In the genomic region with DNA sequence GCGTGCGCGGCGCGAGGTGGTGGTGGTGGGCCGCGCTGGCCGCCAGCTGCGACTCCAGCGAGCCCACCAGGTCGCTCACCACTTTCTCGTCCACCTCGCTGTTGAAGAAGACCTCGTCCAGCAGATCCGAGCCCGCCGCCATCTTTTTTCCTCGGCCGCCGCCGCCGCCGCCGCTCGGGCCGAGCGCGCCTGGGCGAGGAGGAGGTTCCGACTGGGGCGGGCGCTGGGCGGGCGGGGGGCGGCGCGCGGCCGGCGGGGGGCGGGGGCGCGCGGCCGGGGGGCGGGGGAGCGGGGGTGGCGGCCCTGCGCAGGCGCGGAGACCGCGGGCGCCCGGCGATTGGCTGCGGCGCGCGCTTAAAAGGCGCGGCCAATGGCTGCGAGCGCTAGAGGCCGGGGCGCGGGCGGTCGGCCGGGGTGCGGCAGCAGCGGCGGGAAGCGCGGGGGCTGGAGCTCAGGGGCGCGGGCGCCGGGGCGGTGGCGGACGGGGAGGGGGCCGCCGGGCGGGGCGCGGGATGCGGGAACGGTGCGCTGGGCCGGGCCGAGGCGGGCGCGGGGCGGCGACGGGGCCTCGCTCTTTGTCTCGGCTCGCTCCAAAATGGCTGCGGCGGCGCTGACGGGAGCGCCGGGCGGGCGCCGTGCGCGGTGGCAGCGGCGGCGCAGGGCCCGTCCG, we compare ENCODE assay signal across 8 cellular contexts. TPM values are rescaled to one million over a fixed set of nuclear protein-coding genes. Genes with fewer than 3 reads are reported as not detected.
DNase-seq lines count a peak whose midpoint lies in the region; ATAC-seq and TF ChIP-seq lines count a peak whose summit lies in the region.

A gene with protein sequence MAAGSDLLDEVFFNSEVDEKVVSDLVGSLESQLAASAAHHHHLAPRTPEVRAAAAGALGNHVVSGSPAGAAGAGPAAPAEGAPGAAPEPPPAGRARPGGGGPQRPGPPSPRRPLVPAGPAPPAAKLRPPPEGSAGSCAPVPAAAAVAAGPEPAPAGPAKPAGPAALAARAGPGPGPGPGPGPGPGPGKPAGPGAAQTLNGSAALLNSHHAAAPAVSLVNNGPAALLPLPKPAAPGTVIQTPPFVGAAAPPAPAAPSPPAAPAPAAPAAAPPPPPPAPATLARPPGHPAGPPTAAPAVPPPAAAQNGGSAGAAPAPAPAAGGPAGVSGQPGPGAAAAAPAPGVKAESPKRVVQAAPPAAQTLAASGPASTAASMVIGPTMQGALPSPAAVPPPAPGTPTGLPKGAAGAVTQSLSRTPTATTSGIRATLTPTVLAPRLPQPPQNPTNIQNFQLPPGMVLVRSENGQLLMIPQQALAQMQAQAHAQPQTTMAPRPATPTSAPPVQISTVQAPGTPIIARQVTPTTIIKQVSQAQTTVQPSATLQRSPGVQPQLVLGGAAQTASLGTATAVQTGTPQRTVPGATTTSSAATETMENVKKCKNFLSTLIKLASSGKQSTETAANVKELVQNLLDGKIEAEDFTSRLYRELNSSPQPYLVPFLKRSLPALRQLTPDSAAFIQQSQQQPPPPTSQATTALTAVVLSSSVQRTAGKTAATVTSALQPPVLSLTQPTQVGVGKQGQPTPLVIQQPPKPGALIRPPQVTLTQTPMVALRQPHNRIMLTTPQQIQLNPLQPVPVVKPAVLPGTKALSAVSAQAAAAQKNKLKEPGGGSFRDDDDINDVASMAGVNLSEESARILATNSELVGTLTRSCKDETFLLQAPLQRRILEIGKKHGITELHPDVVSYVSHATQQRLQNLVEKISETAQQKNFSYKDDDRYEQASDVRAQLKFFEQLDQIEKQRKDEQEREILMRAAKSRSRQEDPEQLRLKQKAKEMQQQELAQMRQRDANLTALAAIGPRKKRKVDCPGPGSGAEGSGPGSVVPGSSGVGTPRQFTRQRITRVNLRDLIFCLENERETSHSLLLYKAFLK (minus strand): TSS at position 213 of the 670 bp plus-strand sequence. CDS start 71 bp downstream, at position 142.

- peaks cover 0 to under 1% (median 0%) of the 10 kb centered on the region in 3 donors for H3K9me3 Mint-ChIP-seq in T-cell

- H3K27ac ChIP-seq in HEK293 (ENCODE audit: extremely low read depth, low read depth, low read length) (peak within 1 kb of the TSS; percentile 76; the same call in 1 of the 2 replicates), heart right ventricle (peak within 1 kb of the TSS; percentile 88 to 98 (median 92)), upper lobe of left lung (peak within 1 kb of the TSS; percentile 84 to 93 (median 90))

- no peaks in the 10 kb centered on the region for H3K9me3 ChIP-seq in HEK293 (ENCODE audit: control insufficient read depth, insufficient read depth, low read depth, low read length)
- H3K9me3 ChIP-seq in adipocyte (ENCODE audit: control insufficient read depth, low read length) = no peaks in the 10 kb centered on the region
- H3K9me3 ChIP-seq in heart right ventricle = no peaks in the 10 kb centered on the region
- no peaks in the 10 kb centered on the region for H3K9me3 ChIP-seq in upper lobe of left lung

- CTCF ChIA-PET in GM10248 (lab: Yijun Ruan, JAX) = interaction anchor here (1.2 to 1.9 kb wide), 2 partner anchors 13 to 70 kb away, joined by 3 to 4 read pairs; no protein-coding TSS in a partner anchor
- CTCF ChIA-PET in HEK293 (lab: Yijun Ruan, JAX) = no interaction called here
- CTCF ChIA-PET in T-cell (lab: Charles Lee) = no interaction called here

- peak in 3 of 4 donors; percentile 39 to 89 (median 86) for TF ChIP-seq POLR2A in upper lobe of left lung (IDR thresholded peaks at IDR 0.05)

- DNase-seq in GM10248 (ENCODE audit: extremely low spot score) (peak; percentile 99), MV-4-11 (lab: John Stamatoyannopoulos, UW) (peak; percentile 61), T-cell (peak; percentile 53 to 85 (median 71)), adipocyte (ENCODE audit: low read depth) (peak; percentile 91), heart right ventricle (peak; percentile 67 to 81), posterior vena cava (ENCODE audit: low spot score) (peak; percentile 92), upper lobe of left lung (peak; percentile 67 to 97)

- H3K4me1 Mint-ChIP-seq in T-cell = peaks cover 49 to 54% (median 50%) of the 10 kb centered on the region in 3 donors

- peak within 1 kb of the TSS; percentile 90 for H3K9ac ChIP-seq in adipocyte (ENCODE audit: low read length)

- POLR2A ChIA-PET in GM10248 (lab: Yijun Ruan, JAX) = interaction anchor here (0.6 to 2.3 kb wide), 14 partner anchors 24 to 123 kb away, joined by 3 to 36 read pairs (median 4); partner anchors contain the start of gene LSM14B
- POLR2A ChIA-PET in HEK293 (lab: Yijun Ruan, JAX) = interaction anchor here (0.9 to 2.3 kb wide), 8 partner anchors 41 to 321 kb away, joined by 3 to 22 read pairs (median 6); partner anchors contain the start of genes LSM14B, PSMA7, RPS21 and SS18L1
- POLR2A ChIA-PET in T-cell (lab: Charles Lee) = interaction anchor here in 1 of 2 donors (0.7 to 1.6 kb wide), 3 partner anchors 56 to 76 kb away, joined by 3 to 14 read pairs (median 4); partner anchors contain the start of gene LSM14B

- H3K4me3 ChIP-seq in HEK293 (ENCODE audit: low read depth, low read length) = peak within 1 kb of the TSS; percentile 74
- peak within 1 kb of the TSS; percentile 86 for H3K4me3 ChIP-seq in adipocyte (ENCODE audit: low read length)
- H3K4me3 ChIP-seq in heart right ventricle = peak within 1 kb of the TSS; percentile 57 to 88 (median 72)
- peak within 1 kb of the TSS; percentile 31 to 80 (median 66) for H3K4me3 ChIP-seq in upper lobe of left lung

- peak within 1 kb of the TSS; percentile 89 to 93 for H3K27ac Mint-ChIP-seq in T-cell

- ATAC-seq in T-cell (replicated peaks in 1 of 4) (peak; percentile 77 to 83 (median 80)), heart right ventricle (peak; percentile 28 to 78 (median 64)), upper lobe of left lung (ENCODE audit: low FRiP score in 2 of 2) (peak; percentile 64 to 79)

- H3K4me3 Mint-ChIP-seq in T-cell = peak within 1 kb of the TSS; percentile 83 to 89 (median 86)

- no peaks in the 10 kb centered on the region for H3K36me3 Mint-ChIP-seq in T-cell

- TF ChIP-seq EP300 in upper lobe of left lung (IDR thresholded peaks at IDR 0.05) = no peak

- peaks cover 0 to 6% of the 10 kb centered on the region in 2 donors for H3K27me3 Mint-ChIP-seq in T-cell

- H3K36me3 ChIP-seq in HEK293 (ENCODE audit: control insufficient read depth in 2 of 2, insufficient read depth in 1 of 2, low read length in 2 of 2) = peaks cover 0 to 29% of the 10 kb centered on the region in 2 experiments; a peak in 1 of 3 replicates
- H3K36me3 ChIP-seq in adipocyte (ENCODE audit: control insufficient read depth, insufficient read depth, low read length, severe bottlenecking) = no peaks in the 10 kb centered on the region
- peaks cover 0 to 8% (median 0%) of the 10 kb centered on the region in 9 donors for H3K36me3 ChIP-seq in heart right ventricle
- H3K36me3 ChIP-seq in upper lobe of left lung = peaks cover 0 to 4% (median 0%) of the 10 kb centered on the region in 4 donors

- H3K4me1 ChIP-seq in HEK293 (ENCODE audit: control insufficient read depth, insufficient read depth, low read length) = no peaks in the 10 kb centered on the region
- peaks cover 33% of the 10 kb centered on the region for H3K4me1 ChIP-seq in adipocyte (ENCODE audit: control insufficient read depth, insufficient read depth, low read length)
- H3K4me1 ChIP-seq in heart right ventricle = peaks cover 8 to 45% (median 35%) of the 10 kb centered on the region in 9 donors
- peaks cover 29 to 41% (median 35%) of the 10 kb centered on the region in 4 donors for H3K4me1 ChIP-seq in upper lobe of left lung

- intact Hi-C loops in heart right ventricle (cut with DNase I) (loop anchor here (1.0 to 5.0 kb wide), 8 partner anchors 51 to 77 kb away; partner anchors contain the start of genes PSMA7 (in 4 of the 10), SS18L1 (in 4 of the 10) and LSM14B (in 3 of the 10)), posterior vena cava (cut with DNase I) (loop anchor here (2.0 to 5.0 kb wide), 2 partner anchors 56 to 77 kb away; partner anchors contain the start of genes LSM14B (in 2 of the 2), PSMA7 (in 1 of the 2) and SS18L1 (in 1 of the 2))

- no peak for TF ChIP-seq CTCF in GM10248 (IDR thresholded peaks at IDR 0.05; ENCODE audit: control extremely low read depth, extremely low read depth, low read depth, missing control alignments)
- no peak for TF ChIP-seq CTCF in HEK293 (tag by site-specific recombination; IDR thresholded peaks at IDR 0.05)
- no peak for TF ChIP-seq CTCF in heart right ventricle (IDR thresholded peaks at IDR 0.05)
- TF ChIP-seq CTCF in upper lobe of left lung (IDR thresholded peaks at IDR 0.05) = no peak

- 0 to 1% methylated on average over 24 to 113 of the region's 117 CpGs for WGBS in heart right ventricle, 2 donors
- 0% methylated on average over 9 to 13 of the region's 117 CpGs for WGBS in upper lobe of left lung, 2 donors

- no peaks in the 10 kb centered on the region for H3K27me3 ChIP-seq in adipocyte (replicated peaks; ENCODE audit: control insufficient read depth, insufficient read depth, low read length)
- no peaks in the 10 kb centered on the region for H3K27me3 ChIP-seq in heart right ventricle
- H3K27me3 ChIP-seq in upper lobe of left lung = no peaks in the 10 kb centered on the region

TF ChIP-seq in HEK293, 187 proteins besides CTCF, POLR2A, EP300 and RAD21:
- no peak for TF ChIP-seq REPIN1 (tag by site-specific recombination; IDR thresholded peaks at IDR 0.05; ENCODE audit: low read depth)
- TF ChIP-seq YY1 (tag by site-specific recombination; IDR thresholded peaks at IDR 0.05) = peak; percentile 60
- TF ChIP-seq ZSCAN30 (tag by site-specific recombination; IDR thresholded peaks at IDR 0.05) = no peak
- peak; percentile 16; the same call in 1 of the 2 replicates for TF ChIP-seq ZBTB8A (tag by site-specific recombination; IDR thresholded peaks at IDR 0.05)
- TF ChIP-seq, protein P1, sequence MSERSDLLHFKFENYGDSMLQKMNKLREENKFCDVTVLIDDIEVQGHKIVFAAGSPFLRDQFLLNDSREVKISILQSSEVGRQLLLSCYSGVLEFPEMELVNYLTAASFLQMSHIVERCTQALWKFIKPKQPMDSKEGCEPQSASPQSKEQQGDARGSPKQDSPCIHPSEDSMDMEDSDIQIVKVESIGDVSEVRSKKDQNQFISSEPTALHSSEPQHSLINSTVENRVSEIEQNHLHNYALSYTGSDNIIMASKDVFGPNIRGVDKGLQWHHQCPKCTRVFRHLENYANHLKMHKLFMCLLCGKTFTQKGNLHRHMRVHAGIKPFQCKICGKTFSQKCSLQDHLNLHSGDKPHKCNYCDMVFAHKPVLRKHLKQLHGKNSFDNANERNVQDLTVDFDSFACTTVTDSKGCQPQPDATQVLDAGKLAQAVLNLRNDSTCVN (tag by site-specific recombination; optimal IDR thresholded peaks at IDR 0.05) = peak; percentile 4
- peak; percentile 36; the same call in 1 of the 2 replicates for TF ChIP-seq KLF10 (tag by site-specific recombination; IDR thresholded peaks at IDR 0.05)
- TF ChIP-seq ZNF335 (tag by site-specific recombination; conservative IDR thresholded peaks at IDR 0.05) = 0 out of 2 replicates have a peak, but pooled peaks have one; percentile 13
- TF ChIP-seq BCL11A (tag by site-specific recombination; IDR thresholded peaks at IDR 0.05; ENCODE audit: low read depth) = no peak
TF ChIP-seq in HEK293: peak in this region for 5.

RNA-seq across cellular contexts. Expression of the gene that starts here (rescaled TPM):
- total RNA-seq in T-cell (10 to 100 TPM; 21.7 to 39.5 (median 35.2) TPM), heart right ventricle (10 to 100 TPM in 8 of 10 donors, 1 to 10 TPM in 2; 8.6 to 14.8 (median 11.8) TPM), posterior vena cava (10 to 100 TPM in 1 of 2 donors, 1 to 10 TPM in 1; 8.8 to 11.4 TPM), upper lobe of left lung (10 to 100 TPM; 13.0 to 44.0 (median 20.7) TPM)
- 1 to 10 TPM; 3.7 to 7.9 TPM for polyA plus RNA-seq in heart right ventricle

Comparison
In these comparisons a context has a peak if more than half of its experiments do, and no peak if none do; other contexts are left out.
1. Peak in every context shown above with its lines: DNase-seq, ATAC-seq, H3K4me3 ChIP-seq and H3K27ac ChIP-seq.